ENCODE assay signal across 15 cellular contexts in the genomic region with DNA sequence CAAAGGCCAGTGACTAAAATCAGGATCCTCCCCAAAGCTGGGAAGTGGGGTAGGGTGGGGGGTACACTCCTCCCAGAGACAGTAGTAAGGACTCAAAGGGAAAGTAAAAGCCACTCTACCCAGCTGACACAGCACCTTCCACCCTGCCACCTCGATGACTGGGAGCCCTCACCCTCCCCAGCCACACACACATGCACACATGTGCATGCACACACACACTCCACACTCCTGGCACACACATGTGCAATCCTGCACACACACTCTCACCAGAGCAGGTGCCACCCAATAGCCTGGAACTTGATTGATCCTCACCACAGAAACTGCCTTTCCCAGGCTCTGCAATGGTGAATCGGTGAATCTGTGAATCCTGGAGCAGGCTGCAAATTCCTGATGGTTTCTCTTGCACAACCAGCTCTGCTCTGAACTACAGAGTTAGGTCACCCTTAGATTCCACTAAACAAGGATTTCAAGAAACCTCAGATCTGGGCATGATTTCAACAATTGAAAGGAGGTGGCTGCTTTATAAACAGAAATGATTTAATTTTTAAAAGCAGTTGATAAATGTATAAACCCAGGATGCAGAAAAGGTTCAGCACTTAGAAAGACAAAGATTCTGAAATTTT. TPM values are rescaled to one million over a fixed set of nuclear protein-coding genes. Genes with fewer than 3 reads are reported as not detected.
DNase-seq lines count a peak whose midpoint lies in the region; ATAC-seq and TF ChIP-seq lines count a peak whose summit lies in the region.
"Had no signal": no experiment of that assay in that cellular context is flagged by ENCODE, and none has a peak within 500 bp of the region (broad histone marks: within the 10 kb centered on the region; RNA-seq: fewer than 3 reads in every experiment).

No MANE protein-coding gene starts in this region.

- no peaks in the 10 kb centered on the region for H3K9me2 ChIP-seq in PC-9 (ENCODE audit: insufficient read depth)

- H3K4me3 Mint-ChIP-seq in nephron progenitor cell: peak overlapping the region; percentile 19
- H3K4me3 Mint-ChIP-seq: CD4-positive, CD25-positive, alpha-beta regulatory T cell had no signal

- H4K20me1 ChIP-seq in PC-9 (ENCODE audit: insufficient read depth): no peaks in the 10 kb centered on the region
- H4K20me1 ChIP-seq in osteoblast (ENCODE audit: insufficient read depth, low read length): no peaks in the 10 kb centered on the region

- DNase-seq in AG10803 (ENCODE audit: low read depth) (peak; percentile 92), PC-9 (peak; percentile 49 to 84), fibroblast of peridontal ligament (ENCODE audit: extremely low read depth) (peak; percentile 95), nephron progenitor cell (no peak), osteoblast (ENCODE audit: insufficient read length, low spot score, missing footprints) (no peak), SHP77 (lab: John Stamatoyannopoulos, UW) (no peak)
- DNase-seq: activated CD8-positive, alpha-beta memory T cell treated with anti-CD3 and anti-CD28 coated beads, Interleukin-2, amount 50 U/mL, for 48 hours; brain microvascular endothelial cell; CD4-positive, CD25-positive, alpha-beta regulatory T cell; NCI-H2081; OCI-M1; stimulated activated CD8-positive, alpha-beta memory T cell treated with anti-CD3 and anti-CD28 coated beads, Interleukin-4, amount 100 ng/mL, for 48 hours had no signal

- H3K79me2 ChIP-seq in PC-9 (ENCODE audit: low read depth) (peaks cover 4% of the 10 kb centered on the region; the same call in 1 of the 2 replicates), osteoblast (ENCODE audit: insufficient read depth, low read length) (no peaks in the 10 kb centered on the region)

- H3F3A ChIP-seq in PC-9 (ENCODE audit: insufficient read depth, low read depth): peaks cover 26% of the 10 kb centered on the region

- H3K27ac Mint-ChIP-seq in nephron progenitor cell: peak overlapping the region; percentile 97
- H3K27ac Mint-ChIP-seq: CD4-positive, CD25-positive, alpha-beta regulatory T cell had no signal

- no peak for ATAC-seq in HG03045 (IDR thresholded peaks at IDR 0.05; ENCODE audit: unreplicated experiment)
- no peak for ATAC-seq in GM19328 (IDR thresholded peaks at IDR 0.05; ENCODE audit: unreplicated experiment)

- peak overlapping the region; percentile 86 for H3K27ac ChIP-seq in PC-9
- no peak overlapping the region for H3K27ac ChIP-seq in osteoblast (ENCODE audit: low read depth, low read length)
- H3K27ac ChIP-seq: brain microvascular endothelial cell, esophagus muscularis mucosa had no signal

- H3K27me3 ChIP-seq in PC-9 (ENCODE audit: insufficient read depth, low read depth): no peaks in the 10 kb centered on the region
- H3K27me3 ChIP-seq in osteoblast (ENCODE audit: insufficient read depth, low read length): peaks cover 9% of the 10 kb centered on the region
- H3K27me3 ChIP-seq: brain microvascular endothelial cell, esophagus muscularis mucosa had no signal

- H3K9me3 ChIP-seq in PC-9 (ENCODE audit: insufficient read depth, low read depth): no peaks in the 10 kb centered on the region
- H3K9me3 ChIP-seq in osteoblast (ENCODE audit: low read depth, low read length): no peaks in the 10 kb centered on the region
- H3K9me3 ChIP-seq: esophagus muscularis mucosa had no signal

- POLR2A ChIA-PET in PC-9 (lab: Charles Lee; ENCODE audit: unreplicated experiment): interaction anchor here (0.6 kb wide), 1 partner anchor 905 kb away, joined by 3 read pairs; no protein-coding TSS in a partner anchor

- H3K4me1 Mint-ChIP-seq in nephron progenitor cell: peaks cover 61% of the 10 kb centered on the region

- intact Hi-C loops in PC-9 (cut with micrococcal nuclease; ENCODE audit: unreplicated experiment): loop anchor here (2.0 kb wide), 1 partner anchor 32 kb away; no protein-coding TSS in a partner anchor

- peaks cover 43% of the 10 kb centered on the region for H3K4me1 ChIP-seq in PC-9 (replicated peaks; ENCODE audit: insufficient read depth)
- H3K4me1 ChIP-seq in osteoblast (ENCODE audit: insufficient read depth, low read length): no peaks in the 10 kb centered on the region

- H3K4me3 ChIP-seq in AG10803 (ENCODE audit: low read length) (no peak overlapping the region), PC-9 (peak overlapping the region; percentile 35; the same call in 1 of the 2 replicates), osteoblast (ENCODE audit: insufficient read depth, low read length) (no peak overlapping the region)
- H3K4me3 ChIP-seq: esophagus muscularis mucosa had no signal

- peak overlapping the region; percentile 72 for H3K4me2 ChIP-seq in PC-9
- no peak overlapping the region for H3K4me2 ChIP-seq in osteoblast (ENCODE audit: insufficient read depth, low read length)

- H3K27me3 Mint-ChIP-seq in nephron progenitor cell (ENCODE audit: low read depth, poor library complexity): peaks cover 3% of the 10 kb centered on the region
- H3K27me3 Mint-ChIP-seq: CD4-positive, CD25-positive, alpha-beta regulatory T cell had no signal

- no peaks in the 10 kb centered on the region for H3K9me3 Mint-ChIP-seq in nephron progenitor cell
- H3K9me3 Mint-ChIP-seq: CD4-positive, CD25-positive, alpha-beta regulatory T cell had no signal

- H3K36me3 Mint-ChIP-seq in nephron progenitor cell (ENCODE audit: low read depth): peaks cover 80% of the 10 kb centered on the region
- H3K36me3 Mint-ChIP-seq: CD4-positive, CD25-positive, alpha-beta regulatory T cell had no signal

- H2AFZ ChIP-seq in PC-9 (no peak overlapping the region), osteoblast (ENCODE audit: low read length) (no peak overlapping the region)

- TF ChIP-seq CTCF in AG10803 (conservative IDR thresholded peaks at IDR 0.05; ENCODE audit: low read length): no peak
- TF ChIP-seq CTCF in PC-9 (conservative IDR thresholded peaks at IDR 0.05): no peak
- no peak for TF ChIP-seq CTCF in nephron progenitor cell (IDR thresholded peaks at IDR 0.05)
- TF ChIP-seq CTCF in osteoblast (IDR thresholded peaks at IDR 0.05; ENCODE audit: extremely low read depth, low read depth, low read length): no peak

- BruUV-seq in PC-9 (replicated peaks; lab: Mats Ljungman, UMichigan): no TSS peak

- CTCF ChIA-PET in PC-9 (lab: Charles Lee): no interaction called here

- H3K36me3 ChIP-seq in PC-9 (ENCODE audit: low read depth): no peaks in the 10 kb centered on the region
- no peaks in the 10 kb centered on the region for H3K36me3 ChIP-seq in osteoblast (ENCODE audit: insufficient read depth, low read length)
- H3K36me3 ChIP-seq: brain microvascular endothelial cell had no signal

RNA-seq across cellular contexts. Expression of a gene that starts 21.5 kb away (rescaled TPM):
- 83.0 and 88.0 TPM in 2 replicates for total RNA-seq in PC-9 (2021)
- total RNA-seq in osteoblast: 3.2 and 5.1 TPM in 2 replicates

Comparison
In these comparisons a context has a peak if more than half of its experiments do, and no peak if none do; other contexts are left out.
1. DNase-seq: peak in AG10803 (single experiment), PC-9 (2 of 2) and fibroblast of peridontal ligament (single experiment); none in nephron progenitor cell (single experiment), osteoblast (single experiment) and SHP77 (0 of 2).
2. RNA of a gene that starts 21.5 kb away (total RNA-seq): 83.0 to 88.0 TPM in PC-9; 3.2 to 5.1 TPM in osteoblast; every median in the first group is over 10 times any median in the second.